In the genomic region with DNA sequence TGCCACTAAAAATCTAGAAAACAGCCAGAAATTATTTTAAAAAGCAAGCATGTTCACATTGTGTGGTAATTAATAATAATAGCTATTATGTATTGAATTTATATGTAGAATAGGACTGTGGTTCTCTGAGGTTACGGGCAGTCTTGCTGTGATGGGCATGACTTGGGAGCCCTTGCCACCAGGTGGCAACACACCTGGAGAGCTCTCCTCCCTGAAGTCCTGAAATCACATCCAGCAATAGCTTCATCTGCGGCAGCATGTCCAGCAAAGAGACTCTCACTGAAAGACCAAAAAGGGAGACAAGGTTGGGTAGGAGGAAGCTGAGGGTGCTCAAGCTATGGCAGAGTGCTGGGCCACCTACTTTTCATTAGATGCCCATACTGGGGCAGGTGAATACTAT, we compare ENCODE assay signal across 21 cellular contexts. TPM values are rescaled to one million over a fixed set of nuclear protein-coding genes. Genes with fewer than 3 reads are reported as not detected.
DNase-seq lines count a peak whose midpoint lies in the region; ATAC-seq and TF ChIP-seq lines count a peak whose summit lies in the region.
"Had no signal": no experiment of that assay in that cellular context is flagged by ENCODE, and none has a peak within 500 bp of the region (broad histone marks: within the 10 kb centered on the region; RNA-seq: fewer than 3 reads in every experiment).

No MANE protein-coding gene starts in this region.

- H3K27me3 Mint-ChIP-seq in CD8-positive, alpha-beta memory T cell: peaks cover 0 to 11% of the 10 kb centered on the region in 2 donors

- H3K4me3 ChIP-seq in PC-9: no peak overlapping the region
- no peak overlapping the region for H3K4me3 ChIP-seq in CD8-positive, alpha-beta memory T cell (ENCODE audit: low read length)
- H3K4me3 ChIP-seq: GM23248, lung, skin epidermis had no signal

- H3K9me2 ChIP-seq in PC-9 (ENCODE audit: insufficient read depth): no peaks in the 10 kb centered on the region

- no peak overlapping the region for H2AFZ ChIP-seq in PC-9
- H2AFZ ChIP-seq: GM23248 had no signal

- DNase-seq in NCI-H146 (lab: John Stamatoyannopoulos, UW) (peak; percentile 21), NCI-H146 treated with DMSO at 0.1 percent for 48 hours (lab: John Stamatoyannopoulos, UW; ENCODE audit: unreplicated experiment) (no peak), PC-9 (no peak), foreskin keratinocyte (no peak), substantia nigra (lab: John Stamatoyannopoulos, UW) (no peak), HCEC 1CT (no peak)
- DNase-seq in CD8-positive, alpha-beta memory T cell: no peak
- no peak for DNase-seq in stimulated activated naive CD8-positive, alpha-beta T cell treated with anti-CD3 and anti-CD28 coated beads, Interleukin-15, Interleukin-2, amounts not matched to agents 100 U/mL and 50 U/mL, for 24 hours
- DNase-seq: activated CD4-positive, CD25-positive, alpha-beta regulatory T cell treated with anti-CD3 and anti-CD28 coated beads, Interleukin-2, amount 50 U/mL, for 72 hours; activated CD8-positive, alpha-beta memory T cell treated with anti-CD3 and anti-CD28 coated beads for 24 hours; activated naive CD8-positive, alpha-beta T cell treated with anti-CD3 and anti-CD28 coated beads, Interleukin-2, amount 10 ng/mL, durations not matched to agents 7 days and 5 days; DMS 273 treated with DMSO at 0.1 percent for 48 hours; GM23248; KBM-7; naive thymus-derived CD8-positive, alpha-beta T cell; NCI-H1048; NCI-H2081; NCI-H69; OCI-M1 had no signal

- H3F3A ChIP-seq in PC-9 (ENCODE audit: insufficient read depth, low read depth): peaks cover 22% of the 10 kb centered on the region

- H3K4me1 ChIP-seq in PC-9 (replicated peaks; ENCODE audit: insufficient read depth) (peaks cover 32% of the 10 kb centered on the region), foreskin keratinocyte (peaks cover 45% of the 10 kb centered on the region)
- H3K4me1 ChIP-seq in CD8-positive, alpha-beta memory T cell (ENCODE audit: insufficient read depth, low read length): no peaks in the 10 kb centered on the region

- BruUV-seq in PC-9 (replicated peaks; lab: Mats Ljungman, UMichigan): no TSS peak

- peaks cover 0 to 2% (median 0%) of the 10 kb centered on the region in 5 donors for H3K9me3 Mint-ChIP-seq in CD8-positive, alpha-beta memory T cell
- H3K9me3 Mint-ChIP-seq: activated naive CD8-positive, alpha-beta T cell treated with anti-CD3 and anti-CD28 coated beads, Interleukin-2, amount 10 ng/mL, durations not matched to agents 7 days and 5 days; naive thymus-derived CD8-positive, alpha-beta T cell had no signal

- H4K20me1 ChIP-seq in PC-9 (ENCODE audit: insufficient read depth): no peaks in the 10 kb centered on the region

- TF ChIP-seq CTCF in PC-9 (conservative IDR thresholded peaks at IDR 0.05) (peak; percentile 56; the same call in 1 of the 2 replicates), foreskin keratinocyte (conservative IDR thresholded peaks at IDR 0.05) (peak; percentile 52)

- no peak overlapping the region for H3K4me3 Mint-ChIP-seq in CD8-positive, alpha-beta memory T cell
- H3K4me3 Mint-ChIP-seq: activated naive CD8-positive, alpha-beta T cell treated with anti-CD3 and anti-CD28 coated beads, Interleukin-2, amount 10 ng/mL, durations not matched to agents 7 days and 5 days; naive thymus-derived CD8-positive, alpha-beta T cell had no signal

- POLR2A ChIA-PET in PC-9 (lab: Charles Lee; ENCODE audit: unreplicated experiment): no interaction called here
- POLR2A ChIA-PET in CD8-positive, alpha-beta memory T cell (lab: Charles Lee): no interaction called here

- peaks cover 65% of the 10 kb centered on the region for H3K79me2 ChIP-seq in PC-9 (ENCODE audit: low read depth)

- ATAC-seq in foreskin keratinocyte: no peak
- ATAC-seq in stimulated activated naive CD8-positive, alpha-beta T cell treated with anti-CD3 and anti-CD28 coated beads, Interleukin-15, Interleukin-2, amounts not matched to agents 100 U/mL and 50 U/mL, for 24 hours: no peak
- ATAC-seq: naive thymus-derived CD8-positive, alpha-beta T cell had no signal

- no peaks in the 10 kb centered on the region for H3K36me3 Mint-ChIP-seq in CD8-positive, alpha-beta memory T cell
- H3K36me3 Mint-ChIP-seq: activated naive CD8-positive, alpha-beta T cell treated with anti-CD3 and anti-CD28 coated beads, Interleukin-2, amount 10 ng/mL, durations not matched to agents 7 days and 5 days; naive thymus-derived CD8-positive, alpha-beta T cell had no signal

- CTCF ChIA-PET in PC-9 (lab: Charles Lee): interaction anchor here (0.9 to 4.0 kb wide), 4 partner anchors 11 to 22 kb away, joined by 3 to 18 read pairs (median 3); no protein-coding TSS in a partner anchor
- CTCF ChIA-PET in CD8-positive, alpha-beta memory T cell (lab: Charles Lee): no interaction called here

- H3K4me2 ChIP-seq in PC-9: no peak overlapping the region

- H3K27ac Mint-ChIP-seq in CD8-positive, alpha-beta memory T cell: no peak overlapping the region
- H3K27ac Mint-ChIP-seq: activated naive CD8-positive, alpha-beta T cell treated with anti-CD3 and anti-CD28 coated beads, Interleukin-2, amount 10 ng/mL, durations not matched to agents 7 days and 5 days; naive thymus-derived CD8-positive, alpha-beta T cell had no signal

- no peaks in the 10 kb centered on the region for H3K4me1 Mint-ChIP-seq in CD8-positive, alpha-beta memory T cell
- H3K4me1 Mint-ChIP-seq: activated naive CD8-positive, alpha-beta T cell treated with anti-CD3 and anti-CD28 coated beads, Interleukin-2, amount 10 ng/mL, durations not matched to agents 7 days and 5 days; naive thymus-derived CD8-positive, alpha-beta T cell had no signal

- no peaks in the 10 kb centered on the region for H3K36me3 ChIP-seq in PC-9 (ENCODE audit: low read depth)
- H3K36me3 ChIP-seq in CD8-positive, alpha-beta memory T cell (ENCODE audit: insufficient read depth, low read length): no peaks in the 10 kb centered on the region

- H3K27me3 ChIP-seq in PC-9 (ENCODE audit: insufficient read depth, low read depth) (no peaks in the 10 kb centered on the region), foreskin keratinocyte (no peaks in the 10 kb centered on the region)
- no peaks in the 10 kb centered on the region for H3K27me3 ChIP-seq in CD8-positive, alpha-beta memory T cell (ENCODE audit: insufficient read depth, low read length, poor library complexity, severe bottlenecking)

- H3K9me3 ChIP-seq in PC-9 (ENCODE audit: insufficient read depth, low read depth): no peaks in the 10 kb centered on the region
- no peaks in the 10 kb centered on the region for H3K9me3 ChIP-seq in CD8-positive, alpha-beta memory T cell (ENCODE audit: low read length)

- H3K27ac ChIP-seq in PC-9: no peak overlapping the region
- no peak overlapping the region for H3K27ac ChIP-seq in foreskin keratinocyte
- peak overlapping the region; percentile 58 for H3K27ac ChIP-seq in substantia nigra (ENCODE audit: low read depth, low read length, poor library complexity, severe bottlenecking)
- no peak overlapping the region for H3K27ac ChIP-seq in CD8-positive, alpha-beta memory T cell (ENCODE audit: low read depth, low read length)
- H3K27ac ChIP-seq: GM23248, skin epidermis had no signal

- intact Hi-C loops in PC-9 (cut with micrococcal nuclease; ENCODE audit: unreplicated experiment): no loop called here

RNA-seq across cellular contexts. Expression of gene SCHIP1, which starts 57.8 kb away (rescaled TPM):
- 4.9 and 5.3 TPM in 2 replicates for total RNA-seq in PC-9 (2021)
- total RNA-seq in foreskin keratinocyte: 1.1 and 1.3 TPM in 2 replicates
- polyA plus RNA-seq in foreskin keratinocyte: 0.34 and 5.6 TPM in 2 replicates
- total RNA-seq in CD8-positive, alpha-beta memory T cell: not detected
- not detected for polyA plus RNA-seq in CD8-positive, alpha-beta memory T cell
- total RNA-seq: activated naive CD8-positive, alpha-beta T cell treated with anti-CD3 and anti-CD28 coated beads, Interleukin-2, amount 10 ng/mL, durations not matched to agents 7 days and 5 days; naive thymus-derived CD8-positive, alpha-beta T cell had no signal
- polyA plus RNA-seq: naive thymus-derived CD8-positive, alpha-beta T cell had no signal
